9 cellular contexts compared by ENCODE assay signal in genomic region chr2:162007447-162008040, GRCh38.
DNase-seq lines count a peak whose midpoint lies in the region; ATAC-seq and TF ChIP-seq lines count a peak whose summit lies in the region.
"Had no signal": no experiment of that assay in that cellular context is flagged by ENCODE, and none has a peak within 500 bp of the region (broad histone marks: within the 10 kb centered on the region; RNA-seq: fewer than 3 reads in every experiment).

No MANE protein-coding gene starts in this region.

- H3K4me3 ChIP-seq in DND-41 (ENCODE audit: low read depth in 1 of 2, low read length in 2 of 2) (no peak overlapping the region), cardiac fibroblast (replicated peaks in 1 of 2; ENCODE audit: low read depth in 2 of 2, low read length in 2 of 2) (no peak overlapping the region), osteoblast (ENCODE audit: insufficient read depth, low read length) (no peak overlapping the region)

- peak overlapping the region; percentile 54 for H3K27ac ChIP-seq in DND-41 (ENCODE audit: low read length)
- no peak overlapping the region for H3K27ac ChIP-seq in osteoblast (ENCODE audit: low read depth, low read length)

- H3K9me3 ChIP-seq in DND-41 (ENCODE audit: insufficient read depth, low read length, severe bottlenecking) (no peaks in the 10 kb centered on the region), osteoblast (ENCODE audit: low read depth, low read length) (no peaks in the 10 kb centered on the region)

- no peak overlapping the region for H3K4me3 Mint-ChIP-seq in stimulated activated memory B cell treated with anti-CD40 and anti-IgM and Interleukin-4, amounts not matched to agents 10 μg/mL and 1 μg/mL and 100 μg/mL, for 72 hours
- H3K4me3 Mint-ChIP-seq: T-cell had no signal

- H3K79me2 ChIP-seq in DND-41 (ENCODE audit: insufficient read depth, low read length) (0 out of 2 replicates have a peak, but pooled peaks cover 4% of the 10 kb centered on the region), osteoblast (ENCODE audit: insufficient read depth, low read length) (no peaks in the 10 kb centered on the region)

- peaks cover 68% of the 10 kb centered on the region for H3K4me1 ChIP-seq in DND-41 (ENCODE audit: insufficient read depth, low read length)
- H3K4me1 ChIP-seq in osteoblast (ENCODE audit: insufficient read depth, low read length), result peaks cover 6% of the 10 kb centered on the region

- H3K4me2 ChIP-seq in DND-41 (ENCODE audit: insufficient read depth, low read length) (no peak overlapping the region), osteoblast (ENCODE audit: insufficient read depth, low read length) (no peak overlapping the region)

- H4K20me1 ChIP-seq in DND-41 (ENCODE audit: insufficient read depth, low read length) (no peaks in the 10 kb centered on the region), osteoblast (ENCODE audit: insufficient read depth, low read length) (no peaks in the 10 kb centered on the region)

- ATAC-seq in DND-41 (ENCODE audit: insufficient read depth, low read depth) (no peak), GM19455 (IDR thresholded peaks at IDR 0.05; ENCODE audit: unreplicated experiment) (no peak)
- no peak for ATAC-seq in stimulated activated memory B cell treated with anti-CD40 and anti-IgM and Interleukin-4, amounts not matched to agents 10 μg/mL and 1 μg/mL and 100 μg/mL, for 72 hours
- ATAC-seq: T-cell had no signal

- no peaks in the 10 kb centered on the region for H3K4me1 Mint-ChIP-seq in stimulated activated memory B cell treated with anti-CD40 and anti-IgM and Interleukin-4, amounts not matched to agents 10 μg/mL and 1 μg/mL and 100 μg/mL, for 72 hours

- TF ChIP-seq RAD21 in Ishikawa (IDR thresholded peaks at IDR 0.05; ENCODE audit: low read depth), result peak; percentile 62

- TF ChIP-seq CTCF in DND-41 (IDR thresholded peaks at IDR 0.05; ENCODE audit: borderline replicate concordance, extremely low read depth, low read length, poor library complexity, severe bottlenecking), result peak; percentile 62
- peak; percentile 50 for TF ChIP-seq CTCF in cardiac fibroblast (IDR thresholded peaks at IDR 0.05; ENCODE audit: low read depth, low read length)
- peak; percentile 75 for TF ChIP-seq CTCF in osteoblast (IDR thresholded peaks at IDR 0.05; ENCODE audit: extremely low read depth, low read depth, low read length)

- H3K27ac Mint-ChIP-seq in stimulated activated memory B cell treated with anti-CD40 and anti-IgM and Interleukin-4, amounts not matched to agents 10 μg/mL and 1 μg/mL and 100 μg/mL, for 72 hours, result no peak overlapping the region

- H3K27me3 ChIP-seq in DND-41 (ENCODE audit: insufficient read depth, low read length, poor library complexity) (no peaks in the 10 kb centered on the region), osteoblast (ENCODE audit: insufficient read depth, low read length) (no peaks in the 10 kb centered on the region)

- no peak for TF ChIP-seq EP300 in Ishikawa (IDR thresholded peaks at IDR 0.05; ENCODE audit: borderline replicate concordance)

- H3K36me3 Mint-ChIP-seq in stimulated activated memory B cell treated with anti-CD40 and anti-IgM and Interleukin-4, amounts not matched to agents 10 μg/mL and 1 μg/mL and 100 μg/mL, for 72 hours, result no peaks in the 10 kb centered on the region

- peak overlapping the region; percentile 18; the same call in 1 of the 2 replicates for H3K9ac ChIP-seq in DND-41 (ENCODE audit: low read depth, low read length)

- H3K36me3 ChIP-seq in DND-41 (ENCODE audit: insufficient read depth, low read length) (peaks cover 82% of the 10 kb centered on the region), osteoblast (ENCODE audit: insufficient read depth, low read length) (no peaks in the 10 kb centered on the region)

- no peaks in the 10 kb centered on the region for H3K27me3 Mint-ChIP-seq in stimulated activated memory B cell treated with anti-CD40 and anti-IgM and Interleukin-4, amounts not matched to agents 10 μg/mL and 1 μg/mL and 100 μg/mL, for 72 hours
- H3K27me3 Mint-ChIP-seq: T-cell had no signal

- no peaks in the 10 kb centered on the region for H3K9me3 Mint-ChIP-seq in stimulated activated memory B cell treated with anti-CD40 and anti-IgM and Interleukin-4, amounts not matched to agents 10 μg/mL and 1 μg/mL and 100 μg/mL, for 72 hours
- H3K9me3 Mint-ChIP-seq: T-cell had no signal

- no peak overlapping the region for H2AFZ ChIP-seq in DND-41 (ENCODE audit: low read depth, low read length)
- H2AFZ ChIP-seq in osteoblast (ENCODE audit: low read length), result no peak overlapping the region

- DNase-seq in DND-41 (no peak), cardiac fibroblast (ENCODE audit: low read depth in 2 of 2) (peak; percentile 46 to 56), osteoblast (ENCODE audit: insufficient read length, low spot score, missing footprints) (no peak), SKM-1 treated with dmso at 0.1 percent for 144 hours (lab: John Stamatoyannopoulos, UW; ENCODE audit: unreplicated experiment) (no peak), NCI-H1436 treated with DMSO at 0.1 percent for 48 hours (lab: John Stamatoyannopoulos, UW) (no peak)
- DNase-seq: T-cell had no signal

TF ChIP-seq in Ishikawa, 13 proteins besides CTCF, POLR2A, EP300 and RAD21:
- TF ChIP-seq TAF1 (IDR thresholded peaks at IDR 0.05; ENCODE audit: low read depth), result no peak
- TF ChIP-seq, protein P1, sequence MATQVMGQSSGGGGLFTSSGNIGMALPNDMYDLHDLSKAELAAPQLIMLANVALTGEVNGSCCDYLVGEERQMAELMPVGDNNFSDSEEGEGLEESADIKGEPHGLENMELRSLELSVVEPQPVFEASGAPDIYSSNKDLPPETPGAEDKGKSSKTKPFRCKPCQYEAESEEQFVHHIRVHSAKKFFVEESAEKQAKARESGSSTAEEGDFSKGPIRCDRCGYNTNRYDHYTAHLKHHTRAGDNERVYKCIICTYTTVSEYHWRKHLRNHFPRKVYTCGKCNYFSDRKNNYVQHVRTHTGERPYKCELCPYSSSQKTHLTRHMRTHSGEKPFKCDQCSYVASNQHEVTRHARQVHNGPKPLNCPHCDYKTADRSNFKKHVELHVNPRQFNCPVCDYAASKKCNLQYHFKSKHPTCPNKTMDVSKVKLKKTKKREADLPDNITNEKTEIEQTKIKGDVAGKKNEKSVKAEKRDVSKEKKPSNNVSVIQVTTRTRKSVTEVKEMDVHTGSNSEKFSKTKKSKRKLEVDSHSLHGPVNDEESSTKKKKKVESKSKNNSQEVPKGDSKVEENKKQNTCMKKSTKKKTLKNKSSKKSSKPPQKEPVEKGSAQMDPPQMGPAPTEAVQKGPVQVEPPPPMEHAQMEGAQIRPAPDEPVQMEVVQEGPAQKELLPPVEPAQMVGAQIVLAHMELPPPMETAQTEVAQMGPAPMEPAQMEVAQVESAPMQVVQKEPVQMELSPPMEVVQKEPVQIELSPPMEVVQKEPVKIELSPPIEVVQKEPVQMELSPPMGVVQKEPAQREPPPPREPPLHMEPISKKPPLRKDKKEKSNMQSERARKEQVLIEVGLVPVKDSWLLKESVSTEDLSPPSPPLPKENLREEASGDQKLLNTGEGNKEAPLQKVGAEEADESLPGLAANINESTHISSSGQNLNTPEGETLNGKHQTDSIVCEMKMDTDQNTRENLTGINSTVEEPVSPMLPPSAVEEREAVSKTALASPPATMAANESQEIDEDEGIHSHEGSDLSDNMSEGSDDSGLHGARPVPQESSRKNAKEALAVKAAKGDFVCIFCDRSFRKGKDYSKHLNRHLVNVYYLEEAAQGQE (IDR thresholded peaks at IDR 0.05; ENCODE audit: low read depth), result no peak
- no peak for TF ChIP-seq CREB1 (IDR thresholded peaks at IDR 0.05; ENCODE audit: low read depth)
- TF ChIP-seq TCF12 (IDR thresholded peaks at IDR 0.05; ENCODE audit: low read depth), result no peak
- no peak for TF ChIP-seq CEBPB (IDR thresholded peaks at IDR 0.05)
- TF ChIP-seq, protein P2, sequence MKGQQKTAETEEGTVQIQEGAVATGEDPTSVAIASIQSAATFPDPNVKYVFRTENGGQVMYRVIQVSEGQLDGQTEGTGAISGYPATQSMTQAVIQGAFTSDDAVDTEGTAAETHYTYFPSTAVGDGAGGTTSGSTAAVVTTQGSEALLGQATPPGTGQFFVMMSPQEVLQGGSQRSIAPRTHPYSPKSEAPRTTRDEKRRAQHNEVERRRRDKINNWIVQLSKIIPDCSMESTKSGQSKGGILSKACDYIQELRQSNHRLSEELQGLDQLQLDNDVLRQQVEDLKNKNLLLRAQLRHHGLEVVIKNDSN (IDR thresholded peaks at IDR 0.05), result no peak
- TF ChIP-seq, protein P3, sequence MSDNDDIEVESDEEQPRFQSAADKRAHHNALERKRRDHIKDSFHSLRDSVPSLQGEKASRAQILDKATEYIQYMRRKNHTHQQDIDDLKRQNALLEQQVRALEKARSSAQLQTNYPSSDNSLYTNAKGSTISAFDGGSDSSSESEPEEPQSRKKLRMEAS (IDR thresholded peaks at IDR 0.05), result no peak
- no peak for TF ChIP-seq FOXM1 (IDR thresholded peaks at IDR 0.05; ENCODE audit: borderline replicate concordance, low read depth)
- TF ChIP-seq YY1 (IDR thresholded peaks at IDR 0.05; ENCODE audit: low read depth), result no peak
- no peak for TF ChIP-seq NFIC (IDR thresholded peaks at IDR 0.05)
- TF ChIP-seq EGR1 (IDR thresholded peaks at IDR 0.05), result no peak
- no peak for TF ChIP-seq ZBTB7A (IDR thresholded peaks at IDR 0.05; ENCODE audit: low read depth)
- no peak for TF ChIP-seq TEAD4 (IDR thresholded peaks at IDR 0.05)

Comparison
In these comparisons a context has a peak if more than half of its experiments do, and no peak if none do; other contexts are left out.
1. DNase-seq: peak in cardiac fibroblast (2 of 2); none in DND-41 (single experiment), osteoblast (single experiment), SKM-1 treated with dmso at 0.1 percent for 144 hours (single experiment) and NCI-H1436 treated with DMSO at 0.1 percent for 48 hours (single experiment).
2. Peak in every context shown above with its lines, with median percentiles within 50 percentile points of each other: CTCF ChIP-seq.